In genomic region chr13:46666727-46667456, GRCh38 we compare ENCODE assay signal across 8 cellular contexts.
A peak's percentile ranks its signal among the peaks of the same experiment; 100 is the strongest.
DNase-seq lines count a peak whose midpoint lies in the region; ATAC-seq and TF ChIP-seq lines count a peak whose summit lies in the region.

No MANE protein-coding gene starts in this region.

- H3K4me1 ChIP-seq in spleen: peaks cover 30 to 90% (median 65%) of the 10 kb centered on the region in 6 donors

- peaks cover 0 to 18% (median 3%) of the 10 kb centered on the region in 6 donors for H3K36me3 ChIP-seq in spleen

- DNase-seq in DMS 273 (lab: John Stamatoyannopoulos, UW; ENCODE audit: unreplicated experiment): peak; percentile 41
- no peak for DNase-seq in DMS 273 treated with DMSO at 0.1 percent for 48 hours (lab: John Stamatoyannopoulos, UW)
- DNase-seq in NCI-H446 treated with DMSO at 0.1 percent for 48 hours (lab: John Stamatoyannopoulos, UW): peak; percentile 49
- no peak for DNase-seq in fibroblast of the aortic adventitia (ENCODE audit: low read depth)
- DNase-seq in spleen: no peak
- DNase-seq in HuH-7.5 (ENCODE audit: low spot score): no peak
- DNase-seq in NCI-H1436 (lab: John Stamatoyannopoulos, UW): no peak

- TF ChIP-seq POLR2A in spleen (IDR thresholded peaks at IDR 0.05): no peak

- H3K4me3 ChIP-seq in fibroblast of the aortic adventitia (ENCODE audit: low read depth, low read length): no peak overlapping the region
- no peak overlapping the region for H3K4me3 ChIP-seq in spleen

- 65 to 86% (median 78%) methylated on average over 3 of the region's 3 CpGs for WGBS in spleen, 5 donors

- no peak for ATAC-seq in GM19324 (IDR thresholded peaks at IDR 0.05; ENCODE audit: low FRiP score, unreplicated experiment)

- H3K27me3 ChIP-seq in spleen (replicated peaks in 1 of 7): no peaks in the 10 kb centered on the region

- H3K27ac ChIP-seq in spleen: peak overlapping the region; percentile 48 to 84 (median 82)

- TF ChIP-seq CTCF in fibroblast of the aortic adventitia (IDR thresholded peaks at IDR 0.05; ENCODE audit: insufficient read depth, low read length): peak; percentile 6
- no peak for TF ChIP-seq CTCF in spleen (IDR thresholded peaks at IDR 0.05 in 8 of 11, conservative IDR thresholded peaks at IDR 0.05 in 3 of 11)

- H3K9me3 ChIP-seq in spleen: no peaks in the 10 kb centered on the region

- intact Hi-C loops in spleen (cut with DNase I; ENCODE audit: low total_unique reads): no loop called here

Comparison
In these comparisons a context has a peak if more than half of its experiments do, and no peak if none do; other contexts are left out.
1. DNase-seq: peak in DMS 273 (single experiment) and NCI-H446 treated with DMSO at 0.1 percent for 48 hours (single experiment); none in DMS 273 treated with DMSO at 0.1 percent for 48 hours (single experiment), fibroblast of the aortic adventitia (single experiment), spleen (single experiment), HuH-7.5 (single experiment) and NCI-H1436 (single experiment).